Comparison of ENCODE assay signal across 8 cellular contexts in the genomic region with DNA sequence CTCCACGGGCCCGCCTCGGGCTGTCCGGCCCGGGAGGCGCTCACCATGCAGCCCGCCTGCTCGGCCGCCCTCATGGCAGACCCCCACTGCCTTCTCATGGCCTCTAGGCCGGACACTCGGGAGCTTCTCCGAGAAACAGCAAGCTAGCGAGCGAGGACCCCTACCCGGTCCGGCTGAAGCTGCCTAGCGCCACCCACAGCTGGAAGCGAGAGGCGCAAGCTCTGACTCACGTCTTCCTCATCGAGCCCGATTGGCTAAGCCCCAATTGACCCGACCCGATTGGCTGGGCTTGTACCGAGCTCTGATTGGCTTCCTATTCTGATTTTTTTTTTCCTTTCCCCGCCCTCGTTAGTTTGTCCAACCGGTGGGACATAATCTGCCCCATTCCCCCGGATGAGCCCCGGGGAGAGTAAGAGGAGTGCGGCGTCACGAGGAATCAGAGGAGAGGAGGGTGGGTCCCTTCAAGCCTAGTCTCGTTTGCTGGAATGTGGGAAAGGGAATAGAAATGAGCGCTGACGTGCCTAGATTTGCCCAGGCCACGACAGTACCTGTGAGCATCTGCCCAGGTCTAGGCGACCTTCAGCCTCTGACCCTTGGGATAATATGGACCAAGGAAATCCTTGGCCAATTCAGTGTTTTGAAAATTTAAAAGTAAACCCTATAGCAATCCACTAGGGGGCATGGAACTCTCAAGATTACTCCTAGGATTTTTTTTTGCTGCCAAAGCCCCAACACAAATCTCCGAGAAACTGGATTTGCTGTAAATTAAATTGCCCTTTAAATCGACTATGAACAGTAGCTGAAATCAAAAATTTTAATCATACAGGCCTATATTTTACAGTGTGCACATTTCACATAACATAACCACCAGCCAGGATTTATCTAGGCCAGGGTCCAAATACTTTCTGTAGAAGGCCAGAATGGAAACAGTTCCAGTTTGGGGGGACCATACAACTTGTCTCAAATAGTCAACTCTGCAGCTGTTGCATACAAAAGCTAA. TPM values are rescaled to one million over a fixed set of nuclear protein-coding genes. Genes with fewer than 3 reads are reported as not detected.
DNase-seq lines count a peak whose midpoint lies in the region; ATAC-seq, FAIRE-seq and TF ChIP-seq lines count a peak whose summit lies in the region.

A gene with protein sequence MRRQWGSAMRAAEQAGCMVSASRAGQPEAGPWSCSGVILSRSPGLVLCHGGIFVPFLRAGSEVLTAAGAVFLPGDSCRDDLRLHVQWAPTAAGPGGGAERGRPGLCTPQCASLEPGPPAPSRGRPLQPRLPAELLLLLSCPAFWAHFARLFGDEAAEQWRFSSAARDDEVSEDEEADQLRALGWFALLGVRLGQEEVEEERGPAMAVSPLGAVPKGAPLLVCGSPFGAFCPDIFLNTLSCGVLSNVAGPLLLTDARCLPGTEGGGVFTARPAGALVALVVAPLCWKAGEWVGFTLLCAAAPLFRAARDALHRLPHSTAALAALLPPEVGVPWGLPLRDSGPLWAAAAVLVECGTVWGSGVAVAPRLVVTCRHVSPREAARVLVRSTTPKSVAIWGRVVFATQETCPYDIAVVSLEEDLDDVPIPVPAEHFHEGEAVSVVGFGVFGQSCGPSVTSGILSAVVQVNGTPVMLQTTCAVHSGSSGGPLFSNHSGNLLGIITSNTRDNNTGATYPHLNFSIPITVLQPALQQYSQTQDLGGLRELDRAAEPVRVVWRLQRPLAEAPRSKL (minus strand): TSS at position 212 of the 1,000 bp plus-strand sequence. CDS start 114 bp downstream, at position 98.

- no peaks in the 10 kb centered on the region for H3K9me3 ChIP-seq in OCI-LY3 (ENCODE audit: insufficient read depth, low read length)
- no peaks in the 10 kb centered on the region for H3K9me3 ChIP-seq in endothelial cell of umbilical vein (replicated peaks; ENCODE audit: control insufficient read depth, insufficient read depth, low read length)

- intact Hi-C loops in endothelial cell of umbilical vein (cut with micrococcal nuclease): loop anchor here (1.0 to 5.0 kb wide), 7 partner anchors 14 to 236 kb away; a partner anchor contains a TSS

- CTCF ChIA-PET in endothelial cell of umbilical vein (lab: Charles Lee): interaction anchor here (0.5 to 3.4 kb wide), 44 partner anchors 9 to 509 kb away, joined by 3 to 95 read pairs (median 4); a partner anchor contains a TSS

- peak within 1 kb of the TSS; percentile 72; the same call in 1 of the 2 replicates for H2AFZ ChIP-seq in OCI-LY3 (ENCODE audit: low read depth, low read length)
- H2AFZ ChIP-seq in endothelial cell of umbilical vein (ENCODE audit: low read depth, low read length): peak within 1 kb of the TSS; percentile 82

- peak within 1 kb of the TSS; percentile 90 for H3K9ac ChIP-seq in OCI-LY3 (ENCODE audit: low read length)
- H3K9ac ChIP-seq in endothelial cell of umbilical vein (replicated peaks; ENCODE audit: extremely low read depth, insufficient read depth, low read length): peak within 1 kb of the TSS; percentile 70

- H3K36me3 ChIP-seq in OCI-LY3 (replicated peaks; ENCODE audit: low read depth, low read length): no peaks in the 10 kb centered on the region
- H3K36me3 ChIP-seq in endothelial cell of umbilical vein (ENCODE audit: control insufficient read depth in 2 of 2, extremely low read depth in 1 of 2, insufficient read depth in 2 of 2, low read length in 2 of 2): peaks cover 5 to 7% of the 10 kb centered on the region in 2 experiments

- peak; percentile 99 for FAIRE-seq in endothelial cell of umbilical vein (lab: Jason Lieb, UNC)

- H3K4me3 ChIP-seq in OCI-LY3 (ENCODE audit: low read length): peak within 1 kb of the TSS; percentile 94
- H3K4me3 ChIP-seq in endothelial cell of umbilical vein (replicated peaks in 1 of 3; ENCODE audit: insufficient read depth in 1 of 3, low read depth in 1 of 3, low read length in 3 of 3): peak within 1 kb of the TSS; percentile 58 to 64 (median 64)

- H3K4me1 ChIP-seq in OCI-LY3 (ENCODE audit: low read length) (peaks cover 9% of the 10 kb centered on the region; the same call in 1 of the 2 replicates), endothelial cell of umbilical vein (ENCODE audit: control insufficient read depth, extremely low read depth, insufficient read depth, low read length) (peaks cover 11% of the 10 kb centered on the region)

- peak; percentile 66 for TF ChIP-seq CTCF in OCI-LY3 (IDR thresholded peaks at IDR 0.05; ENCODE audit: low read depth, low read length)
- TF ChIP-seq CTCF in endothelial cell of umbilical vein (IDR thresholded peaks at IDR 0.05; ENCODE audit: extremely low read depth in 1 of 2, insufficient read depth in 1 of 2, low read depth in 1 of 2, low read length in 2 of 2): peak; percentile 66 to 87

- dilution Hi-C loops in endothelial cell of umbilical vein (cut with MboI; ENCODE audit: extremely low pct_ligation_motif_present, low sequenced_read_pairs): no loop called here

- H3K27me3 ChIP-seq in OCI-LY3 (ENCODE audit: low read depth, low read length) (no peaks in the 10 kb centered on the region), endothelial cell of umbilical vein (ENCODE audit: control insufficient read depth in 2 of 2, insufficient read depth in 2 of 2, low read length in 2 of 2) (no peaks in the 10 kb centered on the region)

- peak; percentile 99 for DNase-seq in DMS114 treated with DMSO at 0.1 percent for 48 hours (lab: John Stamatoyannopoulos, UW; ENCODE audit: unreplicated experiment)
- peak; percentile 97 for DNase-seq in HuH-7.5 (ENCODE audit: low spot score)
- DNase-seq in activated CD8-positive, alpha-beta memory T cell treated with anti-CD3 and anti-CD28 coated beads, Interleukin-2, amount 50 U/mL, for 48 hours: peak; percentile 93
- DNase-seq in endothelial cell of umbilical vein (ENCODE audit: low read depth, low spot score): peak; percentile 98
- DNase-seq in midbrain (lab: John Stamatoyannopoulos, UW): peak; percentile 94
- peak; percentile 76 to 87 for DNase-seq in stimulated activated CD8-positive, alpha-beta memory T cell treated with anti-CD3 and anti-CD28 coated beads, Interleukin-2, amount 100 ng/mL, for 1 hour (ENCODE audit: low read depth in 2 of 2)

- TF ChIP-seq POLR2A in endothelial cell of umbilical vein (IDR thresholded peaks at IDR 0.05; ENCODE audit: low read depth, low read length): peak; percentile 91

- H3K79me2 ChIP-seq in OCI-LY3 (ENCODE audit: low read length): peaks cover 13% of the 10 kb centered on the region
- peaks cover 7% of the 10 kb centered on the region for H3K79me2 ChIP-seq in endothelial cell of umbilical vein (ENCODE audit: control insufficient read depth, insufficient read depth, low read length)

- H3K27ac ChIP-seq in OCI-LY3 (ENCODE audit: low read length): peak within 1 kb of the TSS; percentile 67
- peak within 1 kb of the TSS; percentile 45 for H3K27ac ChIP-seq in endothelial cell of umbilical vein (ENCODE audit: insufficient read depth, low read depth, low read length)

- H4K20me1 ChIP-seq in OCI-LY3 (ENCODE audit: insufficient read depth, low read length): no peaks in the 10 kb centered on the region
- no peaks in the 10 kb centered on the region for H4K20me1 ChIP-seq in endothelial cell of umbilical vein (replicated peaks; ENCODE audit: control insufficient read depth, extremely low read depth, insufficient read depth, low read length)

- no peaks in the 10 kb centered on the region for H3K9me1 ChIP-seq in endothelial cell of umbilical vein (replicated peaks; ENCODE audit: control insufficient read depth, extremely low read depth, insufficient read depth, low read length)

- ATAC-seq in GM21526 (IDR thresholded peaks at IDR 0.05; ENCODE audit: low FRiP score, unreplicated experiment): peak; percentile 91

- BruUV-seq in endothelial cell of umbilical vein (replicated peaks; lab: Mats Ljungman, UMichigan): TSS peak; percentile 85

- H3K4me2 ChIP-seq in OCI-LY3 (ENCODE audit: low read length): peak within 1 kb of the TSS; percentile 92
- peak within 1 kb of the TSS; percentile 55 for H3K4me2 ChIP-seq in endothelial cell of umbilical vein (ENCODE audit: insufficient read depth, low read length)

- POLR2A ChIA-PET in endothelial cell of umbilical vein (lab: Charles Lee): interaction anchor here (0.6 to 1.8 kb wide), 10 partner anchors 10 to 447 kb away, joined by 3 to 24 read pairs (median 5); a partner anchor contains a TSS

TF ChIP-seq in endothelial cell of umbilical vein, 7 proteins besides CTCF, POLR2A, EP300 and RAD21:
- TF ChIP-seq FOS (IDR thresholded peaks at IDR 0.05; ENCODE audit: borderline replicate concordance, insufficient read depth, low read length) (peak; percentile 72), JUN (IDR thresholded peaks at IDR 0.05; ENCODE audit: borderline replicate concordance, insufficient read depth, insufficient read length, low read depth) (peak; percentile 44), POLR2AphosphoS5 (IDR thresholded peaks at IDR 0.05; ENCODE audit: insufficient read depth, low read depth, low read length) (peak; percentile 79), EZH2 (IDR thresholded peaks at IDR 0.05; ENCODE audit: borderline replicate concordance, low read depth, low read length, severe bottlenecking) (no peak), GATA2 (IDR thresholded peaks at IDR 0.05; ENCODE audit: insufficient read depth, insufficient read length, low read depth, low read length) (no peak)
- TF ChIP-seq, protein P1, sequence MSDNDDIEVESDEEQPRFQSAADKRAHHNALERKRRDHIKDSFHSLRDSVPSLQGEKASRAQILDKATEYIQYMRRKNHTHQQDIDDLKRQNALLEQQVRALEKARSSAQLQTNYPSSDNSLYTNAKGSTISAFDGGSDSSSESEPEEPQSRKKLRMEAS (IDR thresholded peaks at IDR 0.05; ENCODE audit: insufficient read depth, insufficient read length): no peak
TF ChIP-seq in endothelial cell of umbilical vein: peak in this region for 3.

RNA-seq across cellular contexts. Expression of the gene that starts here (rescaled TPM):
- total RNA-seq in endothelial cell of umbilical vein: 6.7 and 7.8 TPM in 2 replicates
- polyA plus RNA-seq in endothelial cell of umbilical vein: 5.1 and 5.9 TPM in 2 replicates
- 3.5 and 3.9 TPM in 2 replicates for polyA plus RNA-seq in endothelial cell of umbilical vein (2011; cell fraction: cytosol; rRNA removed)
- polyA plus RNA-seq in endothelial cell of umbilical vein (2011; cell fraction: nucleus; rRNA removed): 11.1 and 11.4 TPM in 2 replicates
- 5.7 and 7.2 TPM in 2 replicates for polyA plus RNA-seq in endothelial cell of umbilical vein (2012)
- polyA minus RNA-seq in endothelial cell of umbilical vein: 3.7 and 5.0 TPM in 2 replicates
- polyA minus RNA-seq in endothelial cell of umbilical vein (2011; cell fraction: cytosol; rRNA and poly(A)+ RNA removed): 11.6 TPM
- 3.1 and 3.8 TPM in 2 replicates for polyA minus RNA-seq in endothelial cell of umbilical vein (2011; cell fraction: nucleus; rRNA and poly(A)+ RNA removed)

Comparison
In these comparisons a context has a peak if more than half of its experiments do, and no peak if none do; other contexts are left out.
1. Peak in every context shown above with its lines: DNase-seq, ATAC-seq, H3K4me3 ChIP-seq and H3K27ac ChIP-seq.